Comparison of ENCODE assay signal across 9 cellular contexts in genomic region chr15:25670025-25670554, GRCh38.
DNase-seq lines count a peak whose midpoint lies in the region; ATAC-seq, FAIRE-seq and TF ChIP-seq lines count a peak whose summit lies in the region.
"Had no signal": no experiment of that assay in that cellular context is flagged by ENCODE, and none has a peak within 500 bp of the region (broad histone marks: within the 10 kb centered on the region; RNA-seq: fewer than 3 reads in every experiment).

No MANE protein-coding gene starts in this region.

- H3K36me3 ChIP-seq in colonic mucosa (no peaks in the 10 kb centered on the region), tibial artery (no peaks in the 10 kb centered on the region)

- intact Hi-C loops in colonic mucosa (cut with DNase I): no loop called here
- intact Hi-C loops in left colon (cut with DNase I, micrococcal nuclease): no loop called here
- intact Hi-C loops in tibial artery (cut with DNase I; ENCODE audit: low total_unique reads): loop anchor here (10.0 kb wide), 1 partner anchor 165 kb away; no protein-coding TSS in a partner anchor

- FAIRE-seq in H54 (lab: Jason Lieb, UNC): no peak
- FAIRE-seq: A204.1 had no signal

- H3K4me3 ChIP-seq in colonic mucosa: no peak overlapping the region
- peak overlapping the region; percentile 5 for H3K4me3 ChIP-seq in tibial artery

- no peaks in the 10 kb centered on the region for H3K4me1 ChIP-seq in colonic mucosa
- H3K4me1 ChIP-seq in tibial artery: peaks cover 0 to 72% (median 50%) of the 10 kb centered on the region in 4 donors

- H3K9me3 ChIP-seq in colonic mucosa: no peaks in the 10 kb centered on the region
- no peaks in the 10 kb centered on the region for H3K9me3 ChIP-seq in tibial artery

- no peaks in the 10 kb centered on the region for H3K27me3 ChIP-seq in colonic mucosa
- no peaks in the 10 kb centered on the region for H3K27me3 ChIP-seq in tibial artery

- H3K27ac ChIP-seq in colonic mucosa (no peak overlapping the region), tibial artery (peak overlapping the region; percentile 55 to 60)

- TF ChIP-seq CTCF in colonic mucosa (IDR thresholded peaks at IDR 0.05) (no peak), tibial artery (IDR thresholded peaks at IDR 0.05) (peak; percentile 17 to 24)

- no peak for TF ChIP-seq POLR2A in H54 (IDR thresholded peaks at IDR 0.05; ENCODE audit: low read depth, low read length)

- H3K9ac ChIP-seq in colonic mucosa (ENCODE audit: low read depth in 2 of 2, low read length in 2 of 2): no peak overlapping the region

- DNase-seq in NCI-H2081 (lab: John Stamatoyannopoulos, UW): peak; percentile 2 to 10
- DNase-seq in NCI-H2081 treated with DMSO at 0.1 percent for 48 hours (lab: John Stamatoyannopoulos, UW): no peak
- DNase-seq in colonic mucosa: peak; percentile 31
- DNase-seq in left colon: peak; percentile 40 to 60
- peak; percentile 73 to 90 for DNase-seq in tibial artery
- DNase-seq in stimulated activated CD4-positive, alpha-beta T cell treated with anti-CD3 and anti-CD28 coated beads, Interleukin-4, amount 100 ng/mL, for 1 hour: no peak
- DNase-seq in H54 (ENCODE audit: insufficient read length, low spot score): no peak

- peak; percentile 27 for ATAC-seq in left colon
- no peak for ATAC-seq in GM21381 (IDR thresholded peaks at IDR 0.05; ENCODE audit: unreplicated experiment)

Comparison
In these comparisons a context has a peak if more than half of its experiments do, and no peak if none do; other contexts are left out.
1. DNase-seq: peak in NCI-H2081 (2 of 2), colonic mucosa (single experiment), left colon (2 of 2) and tibial artery (2 of 2); none in NCI-H2081 treated with DMSO at 0.1 percent for 48 hours (single experiment), stimulated activated CD4-positive, alpha-beta T cell treated with anti-CD3 and anti-CD28 coated beads, Interleukin-4, amount 100 ng/mL, for 1 hour (single experiment) and H54 (single experiment).